ENCODE assay signal across 21 cellular contexts in the genomic region with DNA sequence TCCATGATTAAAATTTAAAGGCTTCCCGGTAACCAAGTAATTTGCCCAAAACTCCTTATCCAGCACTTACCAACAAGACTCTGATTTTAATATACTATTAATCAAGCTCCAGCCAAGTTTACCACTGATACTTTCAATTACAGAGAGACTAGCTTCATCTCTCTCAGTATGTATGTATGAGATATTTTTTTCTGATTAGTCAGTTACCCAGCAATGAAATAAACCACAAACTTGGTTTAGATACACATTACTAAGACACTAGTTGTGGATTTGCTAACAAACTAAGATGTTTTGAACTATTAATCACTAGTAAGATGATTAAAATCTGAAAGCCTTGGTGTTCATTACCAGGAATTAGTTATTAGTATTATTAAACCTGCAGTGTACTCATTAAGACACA.
DNase-seq lines count a peak whose midpoint lies in the region; ATAC-seq and TF ChIP-seq lines count a peak whose summit lies in the region.
"Had no signal": no experiment of that assay in that cellular context is flagged by ENCODE, and none has a peak within 500 bp of the region (broad histone marks: within the 10 kb centered on the region; RNA-seq: fewer than 3 reads in every experiment).

No MANE protein-coding gene starts in this region.

- no peak overlapping the region for H3K23ac ChIP-seq in mesendoderm (ENCODE audit: low read length)

- no peak overlapping the region for H3K27ac ChIP-seq in mesendoderm (ENCODE audit: low read depth, low read length)
- H3K27ac ChIP-seq: heart right ventricle, vagina had no signal

- no peak overlapping the region for H3K27ac Mint-ChIP-seq in CD14-positive monocyte
- H3K27ac Mint-ChIP-seq: activated naive CD8-positive, alpha-beta T cell treated with anti-CD3 and anti-CD28 coated beads, Interleukin-2, amount 10 ng/mL, durations not matched to agents 7 days and 5 days; stimulated activated naive CD8-positive, alpha-beta T cell treated with anti-CD3 and anti-CD28 coated beads, Interleukin-15, amount 100 ng/mL, for 72 hours; T-helper 2 cell treated with Interferon-gamma antibody and Interleukin-4, amounts not matched to agents 5 μg/mL and 100 μg/mL, for 36 hours had no signal

- H2BK15ac ChIP-seq in mesendoderm (replicated peaks; ENCODE audit: low read depth), result no peak overlapping the region

- no peaks in the 10 kb centered on the region for H3K79me1 ChIP-seq in mesendoderm (ENCODE audit: low read length)

- H3K4me2 ChIP-seq in mesendoderm (ENCODE audit: low read length), result no peak overlapping the region

- no peak overlapping the region for H2BK120ac ChIP-seq in mesendoderm (ENCODE audit: low read depth, low read length)

- no peaks in the 10 kb centered on the region for H3K27me3 ChIP-seq in mesendoderm (ENCODE audit: insufficient read depth, low read length, poor library complexity)
- H3K27me3 ChIP-seq: heart right ventricle, vagina had no signal

- no peak overlapping the region for H3K4me3 Mint-ChIP-seq in CD14-positive monocyte
- H3K4me3 Mint-ChIP-seq: activated naive CD8-positive, alpha-beta T cell treated with anti-CD3 and anti-CD28 coated beads, Interleukin-2, amount 10 ng/mL, durations not matched to agents 7 days and 5 days; stimulated activated naive CD8-positive, alpha-beta T cell treated with anti-CD3 and anti-CD28 coated beads, Interleukin-15, amount 100 ng/mL, for 72 hours; T-helper 2 cell treated with Interferon-gamma antibody and Interleukin-4, amounts not matched to agents 5 μg/mL and 100 μg/mL, for 36 hours had no signal

- no peak for ATAC-seq in GM18868 (IDR thresholded peaks at IDR 0.05; ENCODE audit: unreplicated experiment)
- ATAC-seq: heart right ventricle; left colon; stimulated activated naive CD8-positive, alpha-beta T cell treated with anti-CD3 and anti-CD28 coated beads, Interleukin-15, amount 100 ng/mL, for 72 hours had no signal

- H3K4me3 ChIP-seq in choroid plexus epithelial cell (ENCODE audit: low read depth, low read length) (peak overlapping the region; percentile 14), mesendoderm (ENCODE audit: low read length) (no peak overlapping the region)
- H3K4me3 ChIP-seq: heart right ventricle, vagina had no signal

- no peak overlapping the region for H2BK5ac ChIP-seq in mesendoderm (ENCODE audit: low read length)

- no peaks in the 10 kb centered on the region for H3K36me3 Mint-ChIP-seq in CD14-positive monocyte
- H3K36me3 Mint-ChIP-seq: activated naive CD8-positive, alpha-beta T cell treated with anti-CD3 and anti-CD28 coated beads, Interleukin-2, amount 10 ng/mL, durations not matched to agents 7 days and 5 days had no signal

- H3K18ac ChIP-seq in mesendoderm (ENCODE audit: low read length), result peak overlapping the region; percentile 39

- H4K8ac ChIP-seq in mesendoderm (ENCODE audit: low read depth, low read length), result no peak overlapping the region

- no peak overlapping the region for H3K4ac ChIP-seq in mesendoderm (ENCODE audit: low read depth, low read length)

- H3K79me2 ChIP-seq in mesendoderm (ENCODE audit: control insufficient read depth, insufficient read depth, low read length), result no peaks in the 10 kb centered on the region

- WGBS in mesendoderm (ENCODE audit: extremely low coverage, insufficient coverage, low lambda C conversion rate), result no CpG with 5 or more reads among the region's 1 CpG

- H4K5ac ChIP-seq in mesendoderm (ENCODE audit: low read length), result no peak overlapping the region

- no peak overlapping the region for H3K9ac ChIP-seq in mesendoderm (ENCODE audit: low read length)

- H3K27me3 Mint-ChIP-seq in CD14-positive monocyte (ENCODE audit: low read depth in 3 of 3), result no peaks in the 10 kb centered on the region
- H3K27me3 Mint-ChIP-seq: activated naive CD8-positive, alpha-beta T cell treated with anti-CD3 and anti-CD28 coated beads, Interleukin-2, amount 10 ng/mL, durations not matched to agents 7 days and 5 days; stimulated activated naive CD8-positive, alpha-beta T cell treated with anti-CD3 and anti-CD28 coated beads, Interleukin-15, amount 100 ng/mL, for 72 hours had no signal

- H3K9me3 Mint-ChIP-seq in CD14-positive monocyte, result no peaks in the 10 kb centered on the region
- H3K9me3 Mint-ChIP-seq: activated naive CD8-positive, alpha-beta T cell treated with anti-CD3 and anti-CD28 coated beads, Interleukin-2, amount 10 ng/mL, durations not matched to agents 7 days and 5 days; T-helper 2 cell treated with Interferon-gamma antibody and Interleukin-4, amounts not matched to agents 5 μg/mL and 100 μg/mL, for 36 hours had no signal

- H3K36me3 ChIP-seq in mesendoderm (ENCODE audit: control insufficient read depth, insufficient read depth, low read length), result no peaks in the 10 kb centered on the region
- H3K36me3 ChIP-seq: heart right ventricle, vagina had no signal

- H2AK5ac ChIP-seq in mesendoderm (ENCODE audit: low read length), result no peak overlapping the region

- peak; percentile 78 for DNase-seq in ELR (ENCODE audit: low read depth)
- peak; percentile 32 for DNase-seq in NCI-H226
- peak; percentile 40 for DNase-seq in choroid plexus epithelial cell (ENCODE audit: low read depth)
- no peak for DNase-seq in mesendoderm
- no peak for DNase-seq in SHP77 treated with DMSO at 0.1 percent for 48 hours (lab: John Stamatoyannopoulos, UW)
- no peak for DNase-seq in T1000 (lab: John Stamatoyannopoulos, UW)
- no peak for DNase-seq in CD14-positive monocyte (ENCODE audit: low spot score)
- DNase-seq: activated CD4-positive, alpha-beta T cell treated with anti-CD3 and anti-CD28 coated beads, Interleukin-2, amount 50 U/mL, for 1 hour; activated naive CD8-positive, alpha-beta T cell treated with anti-CD3 and anti-CD28 coated beads, Interleukin-2, amount 10 ng/mL, durations not matched to agents 7 days and 5 days; activated T-cell treated with anti-CD3 and anti-CD28 coated beads, Interleukin-2, amount 50 U/mL, for 1 hour; C1 segment of cervical spinal cord; DND-41; heart right ventricle; left colon; NCI-H187; NCI-H524 treated with DMSO at 0.1 percent for 48 hours; Right ventricle myocardium superior; stimulated activated naive CD8-positive, alpha-beta T cell treated with anti-CD3 and anti-CD28 coated beads, Interleukin-15, amount 100 ng/mL, for 72 hours had no signal

- no peaks in the 10 kb centered on the region for H3K4me1 Mint-ChIP-seq in CD14-positive monocyte
- H3K4me1 Mint-ChIP-seq: activated naive CD8-positive, alpha-beta T cell treated with anti-CD3 and anti-CD28 coated beads, Interleukin-2, amount 10 ng/mL, durations not matched to agents 7 days and 5 days; stimulated activated naive CD8-positive, alpha-beta T cell treated with anti-CD3 and anti-CD28 coated beads, Interleukin-15, amount 100 ng/mL, for 72 hours had no signal

- TF ChIP-seq CTCF in choroid plexus epithelial cell (conservative IDR thresholded peaks at IDR 0.05; ENCODE audit: low read depth, low read length), result no peak
- TF ChIP-seq CTCF in CD14-positive monocyte (IDR thresholded peaks at IDR 0.05), result no peak

- intact Hi-C loops in CD14-positive monocyte (cut with micrococcal nuclease), result no loop called here

- no peaks in the 10 kb centered on the region for H3K4me1 ChIP-seq in mesendoderm (ENCODE audit: control insufficient read depth, low read depth, low read length)
- H3K4me1 ChIP-seq: heart right ventricle, vagina had no signal

- H3K56ac ChIP-seq in mesendoderm (ENCODE audit: low read length), result no peak overlapping the region

Comparison
In these comparisons a context has a peak if more than half of its experiments do, and no peak if none do; other contexts are left out.
1. DNase-seq: peak in ELR (single experiment), NCI-H226 (single experiment) and choroid plexus epithelial cell (single experiment); none in mesendoderm (single experiment), SHP77 treated with DMSO at 0.1 percent for 48 hours (single experiment), T1000 (single experiment) and CD14-positive monocyte (single experiment).